Comparison of ENCODE assay signal across 18 cellular contexts in genomic region chr10:102266670-102267069, GRCh38. TPM values are rescaled to one million over a fixed set of nuclear protein-coding genes. Genes with fewer than 3 reads are reported as not detected.
"Had no signal": no experiment of that assay in that cellular context is flagged by ENCODE, and none has a peak within 500 bp of the region (broad histone marks: within the 10 kb centered on the region; RNA-seq: fewer than 3 reads in every experiment).

No MANE protein-coding gene starts in this region.

- H3K4me3 ChIP-seq: coronary artery, right atrium auricular region, transverse colon had no signal

- H3K27me3 ChIP-seq: right atrium auricular region, transverse colon had no signal

- H3K9me3 Mint-ChIP-seq: activated CD8-positive, alpha-beta T cell treated with anti-CD3 and anti-CD28 coated beads for 36 hours; T-helper 2 cell treated with Interferon-gamma antibody and Interleukin-4, amounts not matched to agents 5 μg/mL and 100 μg/mL, for 36 hours had no signal

- H3K27ac Mint-ChIP-seq: activated CD8-positive, alpha-beta T cell treated with anti-CD3 and anti-CD28 coated beads for 36 hours; T-helper 2 cell treated with Interferon-gamma antibody and Interleukin-4, amounts not matched to agents 5 μg/mL and 100 μg/mL, for 36 hours had no signal

- DNase-seq: activated CD4-positive, CD25-positive, alpha-beta regulatory T cell treated with anti-CD3 and anti-CD28 coated beads, Interleukin-2, amount 50 U/mL, for 72 hours; activated CD8-positive, alpha-beta memory T cell treated with anti-CD3 and anti-CD28 coated beads, Interleukin-2, amount 50 U/mL, for 4 hours; activated CD8-positive, alpha-beta T cell treated with anti-CD3 and anti-CD28 coated beads for 36 hours; caudate nucleus; effector memory CD4-positive, alpha-beta T cell; erythroblast; hippocampal formation; small intestine; SW 1271; transverse colon had no signal

- H3K4me3 Mint-ChIP-seq: activated CD8-positive, alpha-beta T cell treated with anti-CD3 and anti-CD28 coated beads for 36 hours; T-helper 2 cell treated with Interferon-gamma antibody and Interleukin-4, amounts not matched to agents 5 μg/mL and 100 μg/mL, for 36 hours had no signal

- H3K27ac ChIP-seq: parathyroid adenoma, right atrium auricular region, transverse colon had no signal

- H3K27me3 Mint-ChIP-seq: activated CD8-positive, alpha-beta T cell treated with anti-CD3 and anti-CD28 coated beads for 36 hours had no signal

- H3K9me3 ChIP-seq: right atrium auricular region, transverse colon had no signal

- ATAC-seq: activated CD8-positive, alpha-beta T cell treated with anti-CD3 and anti-CD28 coated beads for 36 hours had no signal

RNA-seq across cellular contexts. Expression of gene PITX3, which starts 25.4 kb away (rescaled TPM):
- total RNA-seq: glomerular endothelial cell, liver, mesenteric fat pad, subcutaneous adipose tissue, transverse colon had no signal
- polyA plus RNA-seq: liver, small intestine had no signal

RNA-seq across cellular contexts. Expression of gene ELOVL3, which starts 40.6 kb away (rescaled TPM):
- total RNA-seq: activated CD8-positive, alpha-beta T cell treated with anti-CD3 and anti-CD28 coated beads for 36 hours; glomerular endothelial cell; transverse colon had no signal
- polyA plus RNA-seq: liver had no signal
